ENCODE assay signal across 18 cellular contexts in the genomic region with DNA sequence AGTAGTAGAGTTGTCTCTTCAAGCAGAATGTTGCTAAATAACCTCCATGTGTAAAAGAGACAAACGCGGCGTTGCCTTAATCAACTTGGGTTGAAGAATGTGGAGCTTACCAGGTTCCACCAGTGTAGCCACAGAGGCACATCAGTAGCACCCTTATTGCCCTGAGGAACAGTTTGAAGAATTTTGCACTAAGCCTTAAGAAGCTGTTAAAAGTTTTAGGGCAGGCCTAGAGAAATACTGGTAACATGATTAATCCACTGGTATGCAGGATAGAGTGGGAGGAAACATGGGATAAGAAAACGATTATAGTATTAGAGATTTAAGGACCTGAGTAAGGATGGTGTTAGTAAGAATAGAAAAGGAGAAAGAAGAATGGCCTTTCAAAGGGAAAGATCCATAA.
DNase-seq lines count a peak whose midpoint lies in the region; FAIRE-seq and TF ChIP-seq lines count a peak whose summit lies in the region.
"Had no signal": no experiment of that assay in that cellular context is flagged by ENCODE, and none has a peak within 500 bp of the region (broad histone marks: within the 10 kb centered on the region; RNA-seq: fewer than 3 reads in every experiment).

No MANE protein-coding gene starts in this region.

- no peak overlapping the region for H3K4me3 ChIP-seq in BLaER1 treated with 17β-estradiol and CSF1 and Interleukin-3, amounts not matched to agents 10 nM and 100 nM
- H3K4me3 ChIP-seq in H1 (ENCODE audit: extremely low read depth in 1 of 4, insufficient read depth in 2 of 4, low read depth in 3 of 4, low read length in 4 of 4) (no peak overlapping the region), retinal pigment epithelial cell (ENCODE audit: low read length) (no peak overlapping the region)
- H3K4me3 ChIP-seq: gastroesophageal sphincter had no signal

- TF ChIP-seq POLR2A in H1 (IDR thresholded peaks at IDR 0.05; ENCODE audit: control extremely low read depth in 1 of 2, low read depth in 2 of 2, low read length in 2 of 2) = no peak

- H3K36me3 Mint-ChIP-seq in HFFc6 (ENCODE audit: low read depth) = 0 out of 2 replicates have a peak, but pooled peaks cover 4% of the 10 kb centered on the region
- no peaks in the 10 kb centered on the region for H3K36me3 Mint-ChIP-seq in activated CD4-positive, alpha-beta memory T cell treated with anti-CD3 and anti-CD28 coated beads for 36 hours
- H3K36me3 Mint-ChIP-seq: mesothelial cell of epicardium had no signal

- H3K4me1 Mint-ChIP-seq in HFFc6 (ENCODE audit: low read depth) = peaks cover 29% of the 10 kb centered on the region
- peaks cover 20% of the 10 kb centered on the region for H3K4me1 Mint-ChIP-seq in activated CD4-positive, alpha-beta memory T cell treated with anti-CD3 and anti-CD28 coated beads for 36 hours (ENCODE audit: low read depth)
- H3K4me1 Mint-ChIP-seq: nephron progenitor cell had no signal

- no peak overlapping the region for H3K4ac ChIP-seq in H1 (replicated peaks; ENCODE audit: insufficient read length, low read depth, low read length)

- no peak overlapping the region for H4K91ac ChIP-seq in H1 (replicated peaks; ENCODE audit: insufficient read length, low read length)

- FAIRE-seq in H1 (lab: Jason Lieb, UNC) = peak; percentile 13
- FAIRE-seq: HepG2 had no signal

- intact Hi-C loops in activated CD4-positive, alpha-beta memory T cell treated with anti-CD3 and anti-CD28 coated beads for 36 hours (cut with micrococcal nuclease) = loop anchor here (1.0 kb wide), 1 partner anchor 70 kb away; no protein-coding TSS in a partner anchor

- peaks cover 0 to 88% (median 40%) of the 10 kb centered on the region in 10 experiments; a peak in 17 of 20 replicates for H3K4me1 ChIP-seq in BLaER1 treated with 17β-estradiol and CSF1 and Interleukin-3, amounts not matched to agents 10 nM and 100 nM
- peaks cover 0 to 4% (median 1%) of the 10 kb centered on the region in 4 experiments; a peak in 2 of 7 replicates for H3K4me1 ChIP-seq in H1 (replicated peaks in 1 of 4; ENCODE audit: control insufficient read depth in 3 of 4, insufficient read depth in 4 of 4, low read length in 3 of 4)
- H3K4me1 ChIP-seq: gastroesophageal sphincter had no signal

- peaks cover 0 to 64% (median 39%) of the 10 kb centered on the region in 11 experiments; a peak in 14 of 22 replicates for H3K36me3 ChIP-seq in BLaER1 treated with 17β-estradiol and CSF1 and Interleukin-3, amounts not matched to agents 10 nM and 100 nM
- no peaks in the 10 kb centered on the region for H3K36me3 ChIP-seq in H1 (ENCODE audit: control insufficient read depth in 2 of 4, insufficient read depth in 4 of 4, low read length in 3 of 4)
- H3K36me3 ChIP-seq: gastroesophageal sphincter had no signal

- peak overlapping the region in 5 of 11 experiments; percentile 5 to 51 (median 28); a peak in 7 of 22 replicates for H3K27ac ChIP-seq in BLaER1 treated with 17β-estradiol and CSF1 and Interleukin-3, amounts not matched to agents 10 nM and 100 nM
- no peak overlapping the region for H3K27ac ChIP-seq in H1 (ENCODE audit: low read depth, low read length)
- H3K27ac ChIP-seq: epithelial cell of prostate, gastroesophageal sphincter had no signal

- no peaks in the 10 kb centered on the region for H3K79me1 ChIP-seq in H1 (ENCODE audit: low read depth, low read length)

- H3K18ac ChIP-seq in H1 (ENCODE audit: extremely low read depth, low read length) = no peak overlapping the region

- 0 out of 4 replicates have a peak, but pooled peaks cover 0 to 4% of the 10 kb centered on the region in 2 experiments for H3K79me2 ChIP-seq in H1 (ENCODE audit: control insufficient read depth in 1 of 2, insufficient read depth in 2 of 2, low read length in 2 of 2)

- no peak overlapping the region for H2BK12ac ChIP-seq in H1 (ENCODE audit: low read depth, low read length)

- H4K20me1 ChIP-seq in BLaER1 treated with 17β-estradiol and CSF1 and Interleukin-3, amounts not matched to agents 10 nM and 100 nM = peaks cover 0 to 79% (median 0%) of the 10 kb centered on the region in 11 experiments; a peak in 5 of 22 replicates
- no peaks in the 10 kb centered on the region for H4K20me1 ChIP-seq in H1 (replicated peaks in 1 of 2; ENCODE audit: control insufficient read depth in 1 of 2, insufficient read depth in 2 of 2, low read length in 2 of 2)

- peak overlapping the region in 7 of 11 experiments; percentile 8 to 38 (median 18); a peak in 10 of 22 replicates for H3K4me2 ChIP-seq in BLaER1 treated with 17β-estradiol and CSF1 and Interleukin-3, amounts not matched to agents 10 nM and 100 nM
- no peak overlapping the region for H3K4me2 ChIP-seq in H1 (ENCODE audit: insufficient read depth in 1 of 2, low read depth in 2 of 2, low read length in 2 of 2)

- no peak overlapping the region for H2BK5ac ChIP-seq in H1 (ENCODE audit: low read depth, low read length)

- no peak overlapping the region for H4K5ac ChIP-seq in H1 (ENCODE audit: insufficient read length, low read depth, low read length)

- H2AK5ac ChIP-seq in H1 (ENCODE audit: low read depth, low read length) = no peak overlapping the region

- H4K8ac ChIP-seq in H1 (ENCODE audit: extremely low read depth, insufficient read depth, low read length) = no peak overlapping the region

- H3K9me3 ChIP-seq in BLaER1 treated with 17β-estradiol and CSF1 and Interleukin-3, amounts not matched to agents 10 nM and 100 nM (replicated peaks in 1 of 11) = no peaks in the 10 kb centered on the region; a peak in 1 of 22 replicates
- no peaks in the 10 kb centered on the region for H3K9me3 ChIP-seq in H1 (ENCODE audit: insufficient read depth in 2 of 2, low read depth in 1 of 2, low read length in 1 of 2)
- H3K9me3 ChIP-seq: gastroesophageal sphincter had no signal

- no peak overlapping the region for H3K56ac ChIP-seq in H1 (replicated peaks; ENCODE audit: insufficient read length, low read depth, low read length)

- DNase-seq in HFFc6 (peak; percentile 20), H1 (ENCODE audit: low read depth in 1 of 2, low spot score in 2 of 2) (no peak), retinal pigment epithelial cell (ENCODE audit: low read depth) (peak; percentile 60), NCI-H187 treated with DMSO at 0.1 percent for 48 hours (lab: John Stamatoyannopoulos, UW) (no peak), SK-N-DZ (ENCODE audit: low spot score) (no peak)
- DNase-seq in activated CD4-positive, alpha-beta memory T cell treated with anti-CD3 and anti-CD28 coated beads for 36 hours = no peak
- DNase-seq: activated CD4-positive, CD25-positive, alpha-beta regulatory T cell treated with anti-CD3 and anti-CD28 coated beads, Interleukin-2, amount 50 U/mL, for 72 hours; caudate nucleus; NCI-H1417 treated with DMSO at 0.1 percent for 48 hours; NCI-H748 treated with DMSO at 0.1 percent for 48 hours; nephron progenitor cell; PC-3; stimulated activated CD8-positive, alpha-beta memory T cell treated with anti-CD3 and anti-CD28 coated beads, Interleukin-4, amount 100 ng/mL, for 48 hours had no signal

- no peak for TF ChIP-seq RAD21 in H1 (IDR thresholded peaks at IDR 0.05 in 1 of 2, conservative IDR thresholded peaks at IDR 0.05 in 1 of 2; ENCODE audit: low read depth in 2 of 2, low read length in 2 of 2)

- H2BK15ac ChIP-seq in H1 (ENCODE audit: low read length) = no peak overlapping the region

- H3K23ac ChIP-seq in H1 (ENCODE audit: insufficient read length) = no peak overlapping the region

- H3K23me2 ChIP-seq in H1 (ENCODE audit: low read depth, low read length) = no peaks in the 10 kb centered on the region

- no peaks in the 10 kb centered on the region for H3K9me3 Mint-ChIP-seq in HFFc6
- no peaks in the 10 kb centered on the region for H3K9me3 Mint-ChIP-seq in activated CD4-positive, alpha-beta memory T cell treated with anti-CD3 and anti-CD28 coated beads for 36 hours
- H3K9me3 Mint-ChIP-seq: mesothelial cell of epicardium, nephron progenitor cell had no signal

- TF ChIP-seq EP300 in H1 (IDR thresholded peaks at IDR 0.05; ENCODE audit: borderline replicate concordance in 1 of 2, low read depth in 2 of 2, low read length in 2 of 2) = no peak

- POLR2A ChIA-PET in H1 (lab: Charles Lee; ENCODE audit: partially characterized antibody) = interaction anchor here (1.1 to 1.5 kb wide), 2 partner anchors 11 to 13 kb away, joined by 3 to 4 read pairs; no protein-coding TSS in a partner anchor
- POLR2A ChIA-PET in activated CD4-positive, alpha-beta memory T cell treated with anti-CD3 and anti-CD28 coated beads for 36 hours (lab: Charles Lee) = no interaction called here

- WGBS in H1 (ENCODE audit: extremely low coverage in 1 of 2, insufficient coverage in 1 of 2, insufficient read length in 1 of 2, insufficient replicate concordance in 2 of 2, low coverage in 1 of 2, low lambda C conversion rate in 2 of 2, missing lambda C conversion rate in 1 of 2), 2 experiments = 94 to 100% methylated on average over 1 to 4 of the region's 4 CpGs

- TF ChIP-seq CTCF in HFFc6 (IDR thresholded peaks at IDR 0.05) (no peak), H1 (IDR thresholded peaks at IDR 0.05; ENCODE audit: control extremely low read depth in 1 of 3, insufficient read depth in 1 of 3, low read depth in 1 of 3, low read length in 3 of 3) (no peak), retinal pigment epithelial cell (conservative IDR thresholded peaks at IDR 0.05; ENCODE audit: low read depth, low read length) (no peak)

- no peak overlapping the region for H2AFZ ChIP-seq in H1 (ENCODE audit: low read length)

- no peaks in the 10 kb centered on the region for H3K27me3 ChIP-seq in BLaER1 treated with 17β-estradiol and CSF1 and Interleukin-3, amounts not matched to agents 10 nM and 100 nM
- no peaks in the 10 kb centered on the region for H3K27me3 ChIP-seq in H1 (replicated peaks in 1 of 4; ENCODE audit: control insufficient read depth in 3 of 4, extremely low read depth in 1 of 4, insufficient read depth in 3 of 4, low read length in 3 of 4)
- H3K27me3 ChIP-seq: gastroesophageal sphincter had no signal

- H2BK20ac ChIP-seq in H1 (ENCODE audit: low read length) = no peak overlapping the region

- no peak overlapping the region for H3K9ac ChIP-seq in BLaER1 treated with 17β-estradiol and CSF1 and Interleukin-3, amounts not matched to agents 10 nM and 100 nM
- H3K9ac ChIP-seq in H1 (replicated peaks in 1 of 4; ENCODE audit: extremely low read depth in 1 of 4, low read depth in 3 of 4, low read length in 3 of 4) = no peak overlapping the region

- no peaks in the 10 kb centered on the region for H3K27me3 Mint-ChIP-seq in HFFc6 (ENCODE audit: insufficient read depth)
- no peaks in the 10 kb centered on the region for H3K27me3 Mint-ChIP-seq in activated CD4-positive, alpha-beta memory T cell treated with anti-CD3 and anti-CD28 coated beads for 36 hours

- H2BK120ac ChIP-seq in H1 (replicated peaks; ENCODE audit: low read depth, low read length) = no peak overlapping the region

- CTCF ChIA-PET in H1 (lab: Charles Lee; ENCODE audit: partially characterized antibody) = interaction anchor here (0.8 to 1.2 kb wide), 3 partner anchors 18 to 226 kb away, joined by 3 to 4 read pairs (median 3); no protein-coding TSS in a partner anchor
- CTCF ChIA-PET in activated CD4-positive, alpha-beta memory T cell treated with anti-CD3 and anti-CD28 coated beads for 36 hours (lab: Charles Lee) = no interaction called here

- no peak overlapping the region for H3K14ac ChIP-seq in H1 (ENCODE audit: insufficient read length)

- peak overlapping the region; percentile 5; the same call in 1 of the 2 replicates for H3K27ac Mint-ChIP-seq in HFFc6
- H3K27ac Mint-ChIP-seq in activated CD4-positive, alpha-beta memory T cell treated with anti-CD3 and anti-CD28 coated beads for 36 hours = no peak overlapping the region
- H3K27ac Mint-ChIP-seq: mesothelial cell of epicardium, nephron progenitor cell had no signal

- H3K4me3 Mint-ChIP-seq in HFFc6 = no peak overlapping the region
- H3K4me3 Mint-ChIP-seq in activated CD4-positive, alpha-beta memory T cell treated with anti-CD3 and anti-CD28 coated beads for 36 hours = no peak overlapping the region
- H3K4me3 Mint-ChIP-seq: mesothelial cell of epicardium, nephron progenitor cell had no signal

Comparison
In these comparisons a context has a peak if more than half of its experiments do, and no peak if none do; other contexts are left out.
1. H3K4me2 ChIP-seq: peak in BLaER1 treated with 17β-estradiol and CSF1 and Interleukin-3, amounts not matched to agents 10 nM and 100 nM (7 of 11); none in H1 (0 of 2).
2. DNase-seq: peak in HFFc6 (single experiment) and retinal pigment epithelial cell (single experiment); none in H1 (0 of 2), NCI-H187 treated with DMSO at 0.1 percent for 48 hours (single experiment), activated CD4-positive, alpha-beta memory T cell treated with anti-CD3 and anti-CD28 coated beads for 36 hours (single experiment) and SK-N-DZ (single experiment).